ENCODE assay signal across 26 cellular contexts in genomic region chr1:77797991-77798390, GRCh38. TPM values are rescaled to one million over a fixed set of nuclear protein-coding genes. Genes with fewer than 3 reads are reported as not detected.
DNase-seq lines count a peak whose midpoint lies in the region; ATAC-seq lines count a peak whose summit lies in the region.
"Had no signal": no experiment of that assay in that cellular context is flagged by ENCODE, and none has a peak within 500 bp of the region (broad histone marks: within the 10 kb centered on the region; RNA-seq: fewer than 3 reads in every experiment).

No MANE protein-coding gene starts in this region.

- peaks cover 20% of the 10 kb centered on the region for H3K36me3 Mint-ChIP-seq in activated CD4-positive, alpha-beta T cell treated with anti-CD3 and anti-CD28 coated beads for 36 hours (ENCODE audit: low read depth)

- H3K27ac ChIP-seq in angular gyrus (ENCODE audit: low read depth, low read length): peak overlapping the region; percentile 93
- H3K27ac ChIP-seq: BLaER1, foreskin keratinocyte, prostate gland, WERI-Rb-1 had no signal

- H3K4me3 Mint-ChIP-seq in activated CD4-positive, alpha-beta T cell treated with anti-CD3 and anti-CD28 coated beads for 36 hours: no peak overlapping the region
- H3K4me3 Mint-ChIP-seq: activated naive CD8-positive, alpha-beta T cell treated with anti-CD3 and anti-CD28 coated beads for 36 hours; activated T-cell treated with anti-CD3 and anti-CD28 coated beads, Interleukin-2, amount 50 U/mL, for 24 hours; brain; naive B cell had no signal

- H3K9me3 Mint-ChIP-seq in activated CD4-positive, alpha-beta T cell treated with anti-CD3 and anti-CD28 coated beads for 36 hours (ENCODE audit: low read depth): no peaks in the 10 kb centered on the region
- H3K9me3 Mint-ChIP-seq: activated naive CD8-positive, alpha-beta T cell treated with anti-CD3 and anti-CD28 coated beads for 36 hours; activated T-cell treated with anti-CD3 and anti-CD28 coated beads, Interleukin-2, amount 50 U/mL, for 24 hours; brain; naive B cell had no signal

- CTCF ChIA-PET in activated CD4-positive, alpha-beta T cell treated with anti-CD3 and anti-CD28 coated beads for 36 hours (lab: Charles Lee): interaction anchor here (0.6 to 1.2 kb wide), 4 partner anchors 20 to 106 kb away, joined by 3 to 4 read pairs (median 3); no protein-coding TSS in a partner anchor

- H3K4me1 Mint-ChIP-seq in activated CD4-positive, alpha-beta T cell treated with anti-CD3 and anti-CD28 coated beads for 36 hours: peaks cover 7% of the 10 kb centered on the region

- DNase-seq in dermis blood vessel endothelial cell (peak; percentile 65), lung microvascular endothelial cell (ENCODE audit: low read depth in 2 of 2) (peak; percentile 46 to 50), SIG-M5 (lab: John Stamatoyannopoulos, UW) (no peak), NCI-H524 (lab: John Stamatoyannopoulos, UW) (no peak), GF-D8 (lab: John Stamatoyannopoulos, UW) (no peak)
- no peak for DNase-seq in activated CD4-positive, alpha-beta T cell treated with anti-CD3 and anti-CD28 coated beads for 36 hours
- DNase-seq: activated CD4-positive, alpha-beta T cell treated with anti-CD3 and anti-CD28 coated beads for 48 hours; activated gamma-delta T cell; activated naive CD8-positive, alpha-beta T cell treated with anti-CD3 and anti-CD28 coated beads for 36 hours; activated T-cell treated with anti-CD3 and anti-CD28 coated beads, Interleukin-2, amount 50 U/mL, for 24 hours; effector CD8-positive, alpha-beta T cell; erythroblast; HCEC 1CT; head of caudate nucleus; islet precursor cell; naive B cell; NCI-H2029; NCI-H345; NCI-H748 treated with DMSO at 0.1 percent for 48 hours; stimulated activated CD4-positive, alpha-beta T cell treated with anti-CD3 and anti-CD28 coated beads, Interleukin-4, amount 100 ng/mL, for 1 hour; WERI-Rb-1 had no signal

- intact Hi-C loops in activated CD4-positive, alpha-beta T cell treated with anti-CD3 and anti-CD28 coated beads for 36 hours (cut with DNase I, micrococcal nuclease): no loop called here

- POLR2A ChIA-PET in activated CD4-positive, alpha-beta T cell treated with anti-CD3 and anti-CD28 coated beads for 36 hours (lab: Charles Lee): no interaction called here

- H3K27ac Mint-ChIP-seq in activated CD4-positive, alpha-beta T cell treated with anti-CD3 and anti-CD28 coated beads for 36 hours: no peak overlapping the region
- H3K27ac Mint-ChIP-seq: activated naive CD8-positive, alpha-beta T cell treated with anti-CD3 and anti-CD28 coated beads for 36 hours; activated T-cell treated with anti-CD3 and anti-CD28 coated beads, Interleukin-2, amount 50 U/mL, for 24 hours; brain; naive B cell had no signal

- ATAC-seq in activated CD4-positive, alpha-beta T cell treated with anti-CD3 and anti-CD28 coated beads for 36 hours: no peak
- ATAC-seq: foreskin keratinocyte had no signal

- H3K27me3 Mint-ChIP-seq in activated CD4-positive, alpha-beta T cell treated with anti-CD3 and anti-CD28 coated beads for 36 hours: no peaks in the 10 kb centered on the region
- H3K27me3 Mint-ChIP-seq: activated naive CD8-positive, alpha-beta T cell treated with anti-CD3 and anti-CD28 coated beads for 36 hours; activated T-cell treated with anti-CD3 and anti-CD28 coated beads, Interleukin-2, amount 50 U/mL, for 24 hours; brain; naive B cell had no signal

RNA-seq across cellular contexts. Expression of gene MIGA1, which starts 18.5 kb away (rescaled TPM):
- total RNA-seq in dermis blood vessel endothelial cell (16.1 and 19.9 TPM in 2 replicates), lung microvascular endothelial cell (8.1 and 20.8 TPM in 2 replicates)
- total RNA-seq in activated CD4-positive, alpha-beta T cell treated with anti-CD3 and anti-CD28 coated beads for 36 hours: 1 to 10 TPM; 7.2 to 9.0 TPM

RNA-seq across cellular contexts. Expression of gene USP33, which starts 38.3 kb away (rescaled TPM):
- total RNA-seq in dermis blood vessel endothelial cell: 112 and 125 TPM in 2 replicates
- total RNA-seq in lung microvascular endothelial cell: 59.1 and 123 TPM in 2 replicates
- 10 to 100 TPM; 36.3 to 36.8 TPM for total RNA-seq in activated CD4-positive, alpha-beta T cell treated with anti-CD3 and anti-CD28 coated beads for 36 hours

Comparison
In these comparisons a context has a peak if more than half of its experiments do, and no peak if none do; other contexts are left out.
1. DNase-seq: peak in dermis blood vessel endothelial cell (single experiment) and lung microvascular endothelial cell (2 of 2); none in SIG-M5 (single experiment), activated CD4-positive, alpha-beta T cell treated with anti-CD3 and anti-CD28 coated beads for 36 hours (single experiment), NCI-H524 (0 of 2) and GF-D8 (single experiment).